ENCODE assay signal across 1 cellular context in genomic region chr1:171817511-171818265, GRCh38.
TF ChIP-seq lines count a peak whose summit lies in the region.

No MANE protein-coding gene starts in this region.

TF ChIP-seq in HepG2, 621 proteins besides CTCF, POLR2A, EP300 and RAD21:
- TF ChIP-seq, protein P1, sequence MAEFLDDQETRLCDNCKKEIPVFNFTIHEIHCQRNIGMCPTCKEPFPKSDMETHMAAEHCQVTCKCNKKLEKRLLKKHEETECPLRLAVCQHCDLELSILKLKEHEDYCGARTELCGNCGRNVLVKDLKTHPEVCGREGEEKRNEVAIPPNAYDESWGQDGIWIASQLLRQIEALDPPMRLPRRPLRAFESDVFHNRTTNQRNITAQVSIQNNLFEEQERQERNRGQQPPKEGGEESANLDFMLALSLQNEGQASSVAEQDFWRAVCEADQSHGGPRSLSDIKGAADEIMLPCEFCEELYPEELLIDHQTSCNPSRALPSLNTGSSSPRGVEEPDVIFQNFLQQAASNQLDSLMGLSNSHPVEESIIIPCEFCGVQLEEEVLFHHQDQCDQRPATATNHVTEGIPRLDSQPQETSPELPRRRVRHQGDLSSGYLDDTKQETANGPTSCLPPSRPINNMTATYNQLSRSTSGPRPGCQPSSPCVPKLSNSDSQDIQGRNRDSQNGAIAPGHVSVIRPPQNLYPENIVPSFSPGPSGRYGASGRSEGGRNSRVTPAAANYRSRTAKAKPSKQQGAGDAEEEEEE (CRISPR knock-in tag; IDR thresholded peaks at IDR 0.05; ENCODE audit: borderline replicate concordance): no peak
- TF ChIP-seq SOX13 (IDR thresholded peaks at IDR 0.05) (no peak), SOX13 (CRISPR knock-in tag; conservative IDR thresholded peaks at IDR 0.05 in 1 of 2, IDR thresholded peaks at IDR 0.05 in 1 of 2) (0 out of 4 replicates have a peak, but pooled peaks of 1 of the 2 experiments have one; percentile 26), ZNF343 (CRISPR knock-in tag; IDR thresholded peaks at IDR 0.05) (no peak), JDP2 (CRISPR knock-in tag; IDR thresholded peaks at IDR 0.05; ENCODE audit: borderline replicate concordance) (no peak), THAP8 (CRISPR knock-in tag; IDR thresholded peaks at IDR 0.05; ENCODE audit: borderline replicate concordance) (no peak), ZNF350 (CRISPR knock-in tag; IDR thresholded peaks at IDR 0.05; ENCODE audit: borderline replicate concordance, low read depth) (no peak), ZNF143 (CRISPR knock-in tag; IDR thresholded peaks at IDR 0.05) (no peak), GRHL1 (CRISPR knock-in tag; conservative IDR thresholded peaks at IDR 0.05) (no peak), HNRNPH1 (optimal IDR thresholded peaks at IDR 0.05; ENCODE audit: low read depth, low read length) (no peak), MAFF (IDR thresholded peaks at IDR 0.05; ENCODE audit: low read depth, low read length) (no peak), FOSL2 (CRISPR knock-in tag; IDR thresholded peaks at IDR 0.05) (peak; percentile 89), ZNF883 (CRISPR knock-in tag; IDR thresholded peaks at IDR 0.05; ENCODE audit: not compliant biosample characterization) (no peak), ZNF570 (CRISPR knock-in tag; IDR thresholded peaks at IDR 0.05; ENCODE audit: borderline replicate concordance) (no peak), ARNT2 (CRISPR knock-in tag; IDR thresholded peaks at IDR 0.05; ENCODE audit: low read depth) (no peak), BHLHE40 (IDR thresholded peaks at IDR 0.05; ENCODE audit: low read length) (0 out of 2 replicates have a peak, but pooled peaks have one; percentile 5), FOXP1 (IDR thresholded peaks at IDR 0.05) (no peak), FOXP1 (CRISPR knock-in tag; IDR thresholded peaks at IDR 0.05) (peak; percentile 16; the same call in 1 of the 2 replicates), SOX5 (CRISPR knock-in tag; IDR thresholded peaks at IDR 0.05; ENCODE audit: borderline replicate concordance) (0 out of 2 replicates have a peak, but pooled peaks have one; percentile 10), FOXK1 (CRISPR knock-in tag; IDR thresholded peaks at IDR 0.05; ENCODE audit: borderline replicate concordance, low read depth) (0 out of 2 replicates have a peak, but pooled peaks have one; percentile 46), REXO4 (CRISPR knock-in tag; IDR thresholded peaks at IDR 0.05; ENCODE audit: borderline replicate concordance) (no peak), ZNF652 (CRISPR knock-in tag; IDR thresholded peaks at IDR 0.05; ENCODE audit: borderline replicate concordance, low read depth) (peak; percentile 84), FOXA3 (CRISPR knock-in tag; IDR thresholded peaks at IDR 0.05) (peak; percentile 55; the same call in 1 of the 2 replicates), RARG (CRISPR knock-in tag; IDR thresholded peaks at IDR 0.05; ENCODE audit: low read depth) (no peak), ZBTB26 (CRISPR knock-in tag; IDR thresholded peaks at IDR 0.05; ENCODE audit: borderline replicate concordance) (no peak), ZNF382 (CRISPR knock-in tag; IDR thresholded peaks at IDR 0.05; ENCODE audit: borderline replicate concordance) (no peak), ZNF7 (CRISPR knock-in tag; IDR thresholded peaks at IDR 0.05) (no peak), HOXA9 (CRISPR knock-in tag; IDR thresholded peaks at IDR 0.05; ENCODE audit: borderline replicate concordance) (no peak), ZNF792 (CRISPR knock-in tag; IDR thresholded peaks at IDR 0.05) (no peak), ZNF3 (CRISPR knock-in tag; IDR thresholded peaks at IDR 0.05) (no peak), TBP (CRISPR knock-in tag; IDR thresholded peaks at IDR 0.05) (no peak), KLF6 (CRISPR knock-in tag; IDR thresholded peaks at IDR 0.05) (no peak), HMG20A (CRISPR knock-in tag; IDR thresholded peaks at IDR 0.05; ENCODE audit: borderline replicate concordance) (0 out of 2 replicates have a peak, but pooled peaks have one; percentile 40), ARNTL (CRISPR knock-in tag; IDR thresholded peaks at IDR 0.05) (no peak), ZNF10 (CRISPR knock-in tag; IDR thresholded peaks at IDR 0.05; ENCODE audit: borderline replicate concordance, low read depth) (no peak), RFXAP (CRISPR knock-in tag; IDR thresholded peaks at IDR 0.05; ENCODE audit: borderline replicate concordance) (no peak), ZNF878 (CRISPR knock-in tag; IDR thresholded peaks at IDR 0.05) (no peak), ZBTB1 (CRISPR knock-in tag; IDR thresholded peaks at IDR 0.05; ENCODE audit: borderline replicate concordance) (no peak), IRX3 (CRISPR knock-in tag; IDR thresholded peaks at IDR 0.05; ENCODE audit: borderline replicate concordance, low read depth) (no peak), ZFYVE20 (CRISPR knock-in tag; IDR thresholded peaks at IDR 0.05; ENCODE audit: borderline replicate concordance, low read depth) (no peak)
- TF ChIP-seq, protein P2, sequence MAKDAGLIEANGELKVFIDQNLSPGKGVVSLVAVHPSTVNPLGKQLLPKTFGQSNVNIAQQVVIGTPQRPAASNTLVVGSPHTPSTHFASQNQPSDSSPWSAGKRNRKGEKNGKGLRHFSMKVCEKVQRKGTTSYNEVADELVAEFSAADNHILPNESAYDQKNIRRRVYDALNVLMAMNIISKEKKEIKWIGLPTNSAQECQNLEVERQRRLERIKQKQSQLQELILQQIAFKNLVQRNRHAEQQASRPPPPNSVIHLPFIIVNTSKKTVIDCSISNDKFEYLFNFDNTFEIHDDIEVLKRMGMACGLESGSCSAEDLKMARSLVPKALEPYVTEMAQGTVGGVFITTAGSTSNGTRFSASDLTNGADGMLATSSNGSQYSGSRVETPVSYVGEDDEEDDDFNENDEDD (CRISPR knock-in tag; IDR thresholded peaks at IDR 0.05; ENCODE audit: borderline replicate concordance): no peak
- TF ChIP-seq, protein P3, sequence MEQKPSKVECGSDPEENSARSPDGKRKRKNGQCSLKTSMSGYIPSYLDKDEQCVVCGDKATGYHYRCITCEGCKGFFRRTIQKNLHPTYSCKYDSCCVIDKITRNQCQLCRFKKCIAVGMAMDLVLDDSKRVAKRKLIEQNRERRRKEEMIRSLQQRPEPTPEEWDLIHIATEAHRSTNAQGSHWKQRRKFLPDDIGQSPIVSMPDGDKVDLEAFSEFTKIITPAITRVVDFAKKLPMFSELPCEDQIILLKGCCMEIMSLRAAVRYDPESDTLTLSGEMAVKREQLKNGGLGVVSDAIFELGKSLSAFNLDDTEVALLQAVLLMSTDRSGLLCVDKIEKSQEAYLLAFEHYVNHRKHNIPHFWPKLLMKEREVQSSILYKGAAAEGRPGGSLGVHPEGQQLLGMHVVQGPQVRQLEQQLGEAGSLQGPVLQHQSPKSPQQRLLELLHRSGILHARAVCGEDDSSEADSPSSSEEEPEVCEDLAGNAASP (CRISPR knock-in tag; IDR thresholded peaks at IDR 0.05; ENCODE audit: borderline replicate concordance): no peak
